ENCODE assay signal across 1 cellular context in the genomic region with DNA sequence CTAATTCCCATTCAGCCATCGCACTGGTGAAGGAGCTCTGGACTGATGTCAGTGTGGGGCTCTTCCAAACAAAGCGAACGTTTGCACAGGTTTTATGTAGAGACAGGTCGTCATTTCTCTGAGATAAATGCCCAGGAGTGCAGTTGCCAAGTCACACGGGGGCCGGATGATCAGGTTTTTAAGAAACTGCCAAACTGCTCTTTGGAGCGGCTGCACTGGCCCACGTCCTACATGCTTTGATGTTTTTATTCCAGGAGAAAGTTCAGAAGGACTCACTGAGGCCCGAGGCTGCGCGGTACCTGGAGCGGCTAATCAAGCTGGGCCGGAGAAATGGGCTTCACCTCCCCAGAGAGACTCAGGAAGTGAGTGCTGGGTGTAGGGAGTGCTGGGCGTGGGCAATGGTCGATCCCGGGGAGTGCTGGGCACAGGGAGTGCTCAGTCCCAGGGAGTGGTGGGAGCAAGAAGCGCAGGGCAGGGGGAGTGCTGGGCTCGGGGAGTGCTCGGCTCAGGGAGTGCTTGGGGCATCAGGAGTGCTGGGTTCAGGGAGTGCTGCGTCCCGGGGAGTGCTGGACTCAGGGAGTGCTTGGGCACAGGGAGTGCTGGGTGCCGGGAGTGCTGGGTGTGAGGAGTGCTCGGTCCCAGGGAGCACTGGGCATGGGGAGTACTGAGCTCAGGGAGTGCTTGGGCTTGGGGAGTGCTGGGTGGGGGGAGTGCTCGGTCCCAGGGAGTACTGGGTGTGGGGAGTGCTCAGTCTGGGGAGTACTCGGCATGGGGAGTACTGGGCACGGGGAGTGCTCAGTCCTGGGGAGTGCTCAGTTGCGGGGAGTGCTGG.
TF ChIP-seq lines count a peak whose summit lies in the region.

No MANE protein-coding gene starts in this region.

TF ChIP-seq in K562, 482 proteins besides CTCF, POLR2A, EP300 and RAD21:
- TF ChIP-seq ZNF445 (CRISPR knock-in tag; IDR thresholded peaks at IDR 0.05; ENCODE audit: low read depth) (no peak), HNRNPH1 (optimal IDR thresholded peaks at IDR 0.05; ENCODE audit: low read depth, low read length) (no peak), FOXK2 (conservative IDR thresholded peaks at IDR 0.05 in 1 of 2, IDR thresholded peaks at IDR 0.05 in 1 of 2; ENCODE audit: low read depth in 2 of 2) (no peak), POLR2G (IDR thresholded peaks at IDR 0.05; ENCODE audit: low read depth, low read length) (peak; percentile 12; the same call in 1 of the 2 replicates), RBFOX2 (IDR thresholded peaks at IDR 0.05; ENCODE audit: low read depth, low read length) (peak; percentile 31; the same call in 1 of the 2 replicates), ZNF263 (CRISPR knock-in tag; IDR thresholded peaks at IDR 0.05; ENCODE audit: borderline replicate concordance) (peak; percentile 66)
